Comparison of ENCODE assay signal across 15 cellular contexts in the genomic region with DNA sequence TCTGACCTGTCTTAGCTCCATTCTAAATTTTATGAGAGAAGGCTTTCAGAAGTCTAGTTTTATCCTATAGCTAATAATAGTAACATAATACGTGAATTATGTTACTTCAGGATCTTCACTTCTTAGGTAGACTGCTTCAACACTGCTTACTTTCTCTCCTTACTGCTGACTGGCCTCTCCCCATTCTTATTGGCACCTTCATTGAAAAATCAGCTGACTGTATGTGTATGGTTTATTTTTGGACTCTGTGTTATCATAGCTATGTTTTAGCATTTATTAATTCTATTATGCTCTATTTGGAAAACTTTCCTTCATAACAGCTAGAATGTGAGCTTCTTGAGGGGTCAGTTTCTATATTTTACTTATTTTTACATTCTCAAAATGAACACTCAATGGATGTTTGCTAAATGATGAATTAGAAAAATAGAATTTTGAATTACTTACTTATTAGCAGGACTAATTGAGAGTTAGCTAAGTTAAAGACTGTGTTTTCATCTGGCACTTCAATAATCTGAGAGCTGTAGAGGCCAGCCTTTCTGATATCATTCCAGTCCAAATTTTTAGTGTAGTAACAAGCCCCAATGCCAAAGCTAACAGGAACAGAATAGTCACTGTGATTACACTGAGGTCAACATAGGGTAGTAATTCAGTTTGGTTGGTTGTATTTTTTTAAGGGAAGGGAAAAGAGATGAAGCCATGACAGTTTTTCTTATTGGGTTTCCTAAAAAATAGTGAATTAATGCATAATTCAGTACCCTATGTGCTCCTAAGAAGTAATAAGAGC.
"Had no signal": no experiment of that assay in that cellular context is flagged by ENCODE, and none has a peak within 500 bp of the region (broad histone marks: within the 10 kb centered on the region; RNA-seq: fewer than 3 reads in every experiment).

No MANE protein-coding gene starts in this region.

- DNase-seq: activated CD4-positive, alpha-beta T cell treated with anti-CD3 and anti-CD28 coated beads for 48 hours; activated CD8-positive, alpha-beta memory T cell treated with anti-CD3 and anti-CD28 coated beads, Interleukin-2, amount 50 U/mL, for 48 hours; activated gamma-delta T cell treated with Interleukin-2 at 50 U/mL for 16 hours; amniotic stem cell; midbrain; naive B cell; ovary; stimulated activated CD4-positive, alpha-beta T cell treated with anti-CD3 and anti-CD28 coated beads, Interleukin-4, amount 100 ng/mL, for 4 hours; stimulated activated CD8-positive, alpha-beta memory T cell treated with anti-CD3 and anti-CD28 coated beads, Interleukin-4, amount 100 ng/mL, for 48 hours; stimulated activated naive CD8-positive, alpha-beta T cell treated with anti-CD3 and anti-CD28 coated beads, Interleukin-15, Interleukin-2, amounts not matched to agents 100 U/mL and 50 U/mL, for 24 hours; upper lobe of right lung had no signal

- H3K27ac ChIP-seq: neural progenitor cell, ovary, skin epidermis, suprapubic skin, upper lobe of right lung had no signal

- H3K4me3 ChIP-seq: neural progenitor cell, ovary, skin epidermis, suprapubic skin, upper lobe of right lung had no signal

- H3K4me1 ChIP-seq: neural progenitor cell had no signal

- H3K27me3 ChIP-seq: neural progenitor cell, ovary, suprapubic skin, upper lobe of right lung had no signal

- H3K36me3 ChIP-seq: neural progenitor cell, ovary, suprapubic skin, upper lobe of right lung had no signal

- H3K9me3 ChIP-seq: ovary, suprapubic skin, upper lobe of right lung had no signal

- ATAC-seq: stimulated activated naive CD8-positive, alpha-beta T cell treated with anti-CD3 and anti-CD28 coated beads, Interleukin-15, Interleukin-2, amounts not matched to agents 100 U/mL and 50 U/mL, for 24 hours; upper lobe of right lung; WTC11 had no signal
